15 cellular contexts compared by ENCODE assay signal in the genomic region with DNA sequence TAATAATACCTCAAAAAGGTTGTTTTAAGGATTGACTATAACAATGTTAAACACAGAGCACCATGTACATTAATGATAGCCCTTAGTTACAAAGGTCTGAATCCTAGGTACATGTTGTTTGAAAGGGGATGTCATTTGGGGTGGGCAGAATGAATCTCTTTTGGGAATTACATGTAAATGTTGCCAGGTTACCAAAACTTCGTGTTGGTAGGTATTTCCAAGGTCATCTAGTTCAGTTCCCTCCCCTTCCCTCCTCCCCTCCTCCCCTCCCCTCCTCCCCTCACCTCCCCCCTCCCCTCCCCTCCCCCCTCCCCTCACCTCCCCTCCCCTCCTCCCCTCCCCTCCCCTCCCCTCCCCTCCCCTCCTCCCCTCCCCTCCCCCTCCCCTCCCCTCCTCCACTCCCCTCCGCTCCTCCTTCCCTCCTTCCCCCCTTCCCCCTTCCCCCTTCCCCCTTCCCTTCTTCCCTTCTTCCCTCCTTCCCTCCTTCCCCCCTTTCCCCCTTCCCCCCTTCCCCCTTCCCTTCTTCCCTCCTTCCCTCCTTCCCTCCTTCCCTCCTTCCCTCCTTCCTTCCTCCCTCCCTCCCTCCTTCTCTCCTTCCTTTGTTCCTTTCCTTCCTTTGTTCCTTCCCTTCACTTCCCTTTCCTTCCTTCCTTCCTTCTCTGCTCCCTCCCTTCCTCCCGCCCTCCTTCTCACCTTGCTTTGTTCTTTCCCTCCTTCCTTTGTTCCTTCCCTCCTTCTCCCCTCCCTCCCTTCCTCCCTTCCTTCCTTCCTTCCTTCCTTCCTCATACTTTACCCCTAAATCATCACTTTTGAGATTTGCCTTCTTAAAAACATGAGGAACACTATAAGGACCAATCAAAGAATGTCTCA. TPM values are rescaled to one million over a fixed set of nuclear protein-coding genes. Genes with fewer than 3 reads are reported as not detected.
A peak's percentile ranks its signal among the peaks of the same experiment; 100 is the strongest.
DNase-seq lines count a peak whose midpoint lies in the region; ATAC-seq and TF ChIP-seq lines count a peak whose summit lies in the region.
"Had no signal": no experiment of that assay in that cellular context is flagged by ENCODE, and none has a peak within 500 bp of the region (broad histone marks: within the 10 kb centered on the region; RNA-seq: fewer than 3 reads in every experiment).

No MANE protein-coding gene starts in this region.

- CTCF ChIA-PET in activated CD8-positive, alpha-beta T cell treated with anti-CD3 and anti-CD28 coated beads for 36 hours (lab: Charles Lee), result interaction anchor here (0.9 to 2.3 kb wide), 2 partner anchors 16 to 69 kb away, joined by 3 to 19 read pairs; no protein-coding TSS in a partner anchor
- CTCF ChIA-PET in activated CD8-positive, alpha-beta T cell treated with anti-CD3 and anti-CD28 coated beads, Interleukin-2, amount 10 ng/mL, durations not matched to agents 7 days and 5 days (lab: Charles Lee), result interaction anchor here (0.9 to 1.3 kb wide), 2 partner anchors 16 to 17 kb away, joined by 4 to 7 read pairs; no protein-coding TSS in a partner anchor
- CTCF ChIA-PET in Calu3 (lab: Charles Lee), result no interaction called here

- H3K36me3 Mint-ChIP-seq in activated CD8-positive, alpha-beta T cell treated with anti-CD3 and anti-CD28 coated beads for 36 hours (ENCODE audit: low read depth), result peaks cover 10% of the 10 kb centered on the region
- peaks cover 15% of the 10 kb centered on the region for H3K36me3 Mint-ChIP-seq in activated CD8-positive, alpha-beta T cell treated with anti-CD3 and anti-CD28 coated beads, Interleukin-2, amount 10 ng/mL, durations not matched to agents 7 days and 5 days (ENCODE audit: low read depth)
- H3K36me3 Mint-ChIP-seq in Calu3 (ENCODE audit: insufficient read depth, unreplicated experiment) (no peaks in the 10 kb centered on the region), T-helper 17 cell (ENCODE audit: low read depth) (peaks cover 2% of the 10 kb centered on the region)

- BruUV-seq in Calu3 (replicated peaks; lab: Mats Ljungman, UMichigan), result no TSS peak

- H3K9me3 Mint-ChIP-seq in activated CD8-positive, alpha-beta T cell treated with anti-CD3 and anti-CD28 coated beads for 36 hours, result no peaks in the 10 kb centered on the region
- no peaks in the 10 kb centered on the region for H3K9me3 Mint-ChIP-seq in activated CD8-positive, alpha-beta T cell treated with anti-CD3 and anti-CD28 coated beads, Interleukin-2, amount 10 ng/mL, durations not matched to agents 7 days and 5 days (ENCODE audit: insufficient read depth)
- no peaks in the 10 kb centered on the region for H3K9me3 Mint-ChIP-seq in Calu3 (ENCODE audit: low read depth, unreplicated experiment)

- POLR2A ChIA-PET in activated CD8-positive, alpha-beta T cell treated with anti-CD3 and anti-CD28 coated beads for 36 hours (lab: Charles Lee), result interaction anchor here (0.8 to 2.3 kb wide), 5 partner anchors 8 to 80 kb away, joined by 3 to 12 read pairs (median 3); partner anchors contain the start of genes VTI1A and ZDHHC6
- POLR2A ChIA-PET in activated CD8-positive, alpha-beta T cell treated with anti-CD3 and anti-CD28 coated beads, Interleukin-2, amount 10 ng/mL, durations not matched to agents 7 days and 5 days (lab: Charles Lee), result interaction anchor here (1.9 kb wide), 1 partner anchor 8 kb away, joined by 11 read pairs; the partner anchor contains the start of genes VTI1A and ZDHHC6

- H3K27ac ChIP-seq in epithelial cell of prostate, result peak overlapping the region; percentile 84
- H3K27ac ChIP-seq: PC-9 had no signal

- H3K9me3 ChIP-seq in T-helper 17 cell (ENCODE audit: control insufficient read depth, low read length, poor library complexity, severe bottlenecking), result no peaks in the 10 kb centered on the region

- no peak for ATAC-seq in activated CD8-positive, alpha-beta T cell treated with anti-CD3 and anti-CD28 coated beads for 36 hours
- ATAC-seq in activated CD8-positive, alpha-beta T cell treated with anti-CD3 and anti-CD28 coated beads, Interleukin-2, amount 10 ng/mL, durations not matched to agents 7 days and 5 days, result no peak
- ATAC-seq in T-helper 17 cell (no peak), GM21360 (IDR thresholded peaks at IDR 0.05; ENCODE audit: unreplicated experiment) (no peak)

- no peak for TF ChIP-seq CTCF in activated CD8-positive, alpha-beta T cell treated with anti-CD3 and anti-CD28 coated beads for 36 hours (IDR thresholded peaks at IDR 0.05)
- no peak for TF ChIP-seq CTCF in Calu3 (IDR thresholded peaks at IDR 0.05; ENCODE audit: unreplicated experiment)

- H3K27me3 Mint-ChIP-seq in activated CD8-positive, alpha-beta T cell treated with anti-CD3 and anti-CD28 coated beads for 36 hours, result no peaks in the 10 kb centered on the region
- no peaks in the 10 kb centered on the region for H3K27me3 Mint-ChIP-seq in activated CD8-positive, alpha-beta T cell treated with anti-CD3 and anti-CD28 coated beads, Interleukin-2, amount 10 ng/mL, durations not matched to agents 7 days and 5 days (ENCODE audit: low read depth)
- H3K27me3 Mint-ChIP-seq in Calu3 (ENCODE audit: unreplicated experiment) (no peaks in the 10 kb centered on the region), T-helper 17 cell (no peaks in the 10 kb centered on the region)

- H3K27ac Mint-ChIP-seq in activated CD8-positive, alpha-beta T cell treated with anti-CD3 and anti-CD28 coated beads for 36 hours, result peak overlapping the region; percentile 87
- no peak overlapping the region for H3K27ac Mint-ChIP-seq in activated CD8-positive, alpha-beta T cell treated with anti-CD3 and anti-CD28 coated beads, Interleukin-2, amount 10 ng/mL, durations not matched to agents 7 days and 5 days
- H3K27ac Mint-ChIP-seq in Calu3 (ENCODE audit: unreplicated experiment) (peak overlapping the region; percentile 44), T-helper 17 cell (peak overlapping the region; percentile 65)

- intact Hi-C loops in activated CD8-positive, alpha-beta T cell treated with anti-CD3 and anti-CD28 coated beads for 36 hours (cut with micrococcal nuclease), result no loop called here
- intact Hi-C loops in Calu3 (cut with micrococcal nuclease; ENCODE audit: unreplicated experiment), result no loop called here

- DNase-seq in activated CD8-positive, alpha-beta T cell treated with anti-CD3 and anti-CD28 coated beads for 36 hours, result no peak
- DNase-seq in activated CD8-positive, alpha-beta T cell treated with anti-CD3 and anti-CD28 coated beads, Interleukin-2, amount 10 ng/mL, durations not matched to agents 7 days and 5 days, result no peak
- DNase-seq in Calu3 (no peak), T-helper 17 cell (no peak), epithelial cell of prostate (ENCODE audit: low read depth, low spot score) (no peak), COLO829 (ENCODE audit: low spot score) (no peak), AG20443 (ENCODE audit: low spot score) (no peak)
- DNase-seq: AML-193, DMS79, NCI-H1048, NCI-H1694, NCI-H446, NCI-H748 treated with DMSO at 0.1 percent for 48 hours, PC-9 had no signal

- H3K4me3 Mint-ChIP-seq in activated CD8-positive, alpha-beta T cell treated with anti-CD3 and anti-CD28 coated beads for 36 hours, result peak overlapping the region; percentile 16
- no peak overlapping the region for H3K4me3 Mint-ChIP-seq in activated CD8-positive, alpha-beta T cell treated with anti-CD3 and anti-CD28 coated beads, Interleukin-2, amount 10 ng/mL, durations not matched to agents 7 days and 5 days
- H3K4me3 Mint-ChIP-seq in Calu3 (ENCODE audit: low read depth, unreplicated experiment) (no peak overlapping the region), T-helper 17 cell (no peak overlapping the region)

- peaks cover 23% of the 10 kb centered on the region for H3K4me1 Mint-ChIP-seq in activated CD8-positive, alpha-beta T cell treated with anti-CD3 and anti-CD28 coated beads for 36 hours (ENCODE audit: low read depth)
- peaks cover 3% of the 10 kb centered on the region for H3K4me1 Mint-ChIP-seq in activated CD8-positive, alpha-beta T cell treated with anti-CD3 and anti-CD28 coated beads, Interleukin-2, amount 10 ng/mL, durations not matched to agents 7 days and 5 days (ENCODE audit: low read depth)
- no peaks in the 10 kb centered on the region for H3K4me1 Mint-ChIP-seq in Calu3 (ENCODE audit: low read depth, unreplicated experiment)
- H3K4me1 Mint-ChIP-seq in T-helper 17 cell, result peaks cover 23% of the 10 kb centered on the region

RNA-seq across cellular contexts. Expression of gene VTI1A, which starts 8.1 kb away (rescaled TPM):
- 10 to 100 TPM; 29.4 to 30.0 TPM for total RNA-seq in activated CD8-positive, alpha-beta T cell treated with anti-CD3 and anti-CD28 coated beads for 36 hours
- 10 to 100 TPM; 40.2 to 43.7 TPM for total RNA-seq in activated CD8-positive, alpha-beta T cell treated with anti-CD3 and anti-CD28 coated beads, Interleukin-2, amount 10 ng/mL, durations not matched to agents 7 days and 5 days
- total RNA-seq in Calu3 (2022) (26.5 and 28.6 TPM in 2 replicates), T-helper 17 cell (10 to 100 TPM; 58.8 to 65.0 TPM)

RNA-seq across cellular contexts. Expression of gene ZDHHC6, which starts 8.4 kb away (rescaled TPM):
- total RNA-seq in activated CD8-positive, alpha-beta T cell treated with anti-CD3 and anti-CD28 coated beads for 36 hours, result 10 to 100 TPM; 36.6 to 37.6 TPM
- 10 to 100 TPM; 49.0 to 51.5 TPM for total RNA-seq in activated CD8-positive, alpha-beta T cell treated with anti-CD3 and anti-CD28 coated beads, Interleukin-2, amount 10 ng/mL, durations not matched to agents 7 days and 5 days
- total RNA-seq in Calu3 (2022) (25.7 and 28.7 TPM in 2 replicates), T-helper 17 cell (10 to 100 TPM; 32.4 to 36.2 TPM)
